28 cellular contexts compared by ENCODE assay signal in genomic region chr3:28057548-28057947, GRCh38.
"Had no signal": no experiment of that assay in that cellular context is flagged by ENCODE, and none has a peak within 500 bp of the region (broad histone marks: within the 10 kb centered on the region; RNA-seq: fewer than 3 reads in every experiment).

No MANE protein-coding gene starts in this region.

- DNase-seq: activated CD4-positive, alpha-beta T cell treated with anti-CD3 and anti-CD28 coated beads for 48 hours; activated CD4-positive, alpha-beta T cell treated with anti-CD3 and anti-CD28 coated beads, Interleukin-2, amount 50 U/mL, for 4 hours; activated CD4-positive, CD25-positive, alpha-beta regulatory T cell treated with anti-CD3 and anti-CD28 coated beads, Interleukin-2, amount 50 U/mL, for 72 hours; activated CD8-positive, alpha-beta T cell treated with anti-CD3 and anti-CD28 coated beads, Interleukin-2, amount 10 ng/mL, durations not matched to agents 7 days and 5 days; activated effector memory CD4-positive, alpha-beta T cell treated with Interleukin-2 at 50 U/mL for 16 hours; activated naive CD4-positive, alpha-beta T cell; activated naive CD8-positive, alpha-beta T cell treated with anti-CD3 and anti-CD28 coated beads, Interleukin-2, amount 50 U/mL, for 24 hours; activated T-cell treated with anti-CD3 and anti-CD28 coated beads, Interleukin-2, amount 50 U/mL, for 24 hours; amniotic stem cell; body of pancreas; central memory CD4-positive, alpha-beta T cell; NCI-H1048; NCI-H1930; NCI-H2107; NCI-H2171 treated with DMSO at 0.1 percent for 48 hours; NCI-H345; NCI-H510A; NCI-H526 treated with DMSO at 0.1 percent for 48 hours; NCI-H82; NK-92 treated with Interleukin-12 subunit alpha and Interleukin-12 subunit beta, amount 100 ng/mL, for 24 hours; PC-3; SHP77 had no signal

- H3K27me3 ChIP-seq: ascending aorta, body of pancreas, SJSA1 had no signal

- H3K36me3 ChIP-seq: ascending aorta, SJSA1 had no signal

- H3K9me3 ChIP-seq: ascending aorta, body of pancreas, SJSA1 had no signal

- H3K27ac ChIP-seq: ascending aorta, body of pancreas, SJSA1 had no signal

- H3K4me3 ChIP-seq: ascending aorta, body of pancreas, SJSA1 had no signal

- ATAC-seq: activated CD8-positive, alpha-beta T cell treated with anti-CD3 and anti-CD28 coated beads, Interleukin-2, amount 10 ng/mL, durations not matched to agents 7 days and 5 days; activated naive CD4-positive, alpha-beta T cell treated with anti-CD3 and anti-CD28 coated beads, Interleukin-2, amount 50 U/mL, for 72 hours; activated naive CD8-positive, alpha-beta T cell treated with anti-CD3 and anti-CD28 coated beads, Interleukin-2, amount 50 U/mL, for 24 hours; body of pancreas; PC-3; SK-N-SH treated with all-trans-retinoic acid at 6 μM for 48 hours had no signal

- H3K4me1 ChIP-seq: ascending aorta, body of pancreas had no signal

- FAIRE-seq: bronchial epithelial cell, RCC 7860 had no signal
